In the genomic region with DNA sequence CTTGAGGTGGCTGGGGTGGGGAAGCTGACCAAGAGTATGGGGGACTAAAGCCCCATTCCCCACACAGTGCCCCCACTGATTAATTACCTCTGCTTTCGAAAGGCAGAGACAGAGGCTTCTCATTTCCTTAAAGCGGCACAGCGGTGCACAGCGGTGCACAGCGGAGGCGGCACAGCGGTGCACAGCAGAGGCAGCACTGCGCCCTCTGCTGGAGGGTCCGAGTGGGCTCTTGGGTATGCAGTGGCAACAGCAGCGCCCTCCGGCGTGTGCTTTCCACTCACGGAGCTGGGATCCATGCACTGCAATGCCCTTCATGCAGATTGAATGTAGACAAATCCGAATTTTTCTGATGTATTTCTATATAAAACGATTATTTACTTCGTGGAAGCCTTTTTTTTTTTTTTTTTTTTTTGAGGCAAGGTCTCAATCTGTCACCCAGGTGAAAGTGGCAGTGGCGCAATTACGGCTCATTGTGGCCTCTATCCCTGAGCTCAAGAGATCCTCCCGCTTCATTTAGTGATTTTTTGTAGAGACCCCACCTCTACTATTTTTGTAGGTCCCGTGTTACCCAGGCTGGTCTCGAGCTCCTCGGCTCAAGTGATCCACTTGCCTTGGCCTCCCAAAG, we compare ENCODE assay signal across 9 cellular contexts. TPM values are rescaled to one million over a fixed set of nuclear protein-coding genes. Genes with fewer than 3 reads are reported as not detected.
DNase-seq lines count a peak whose midpoint lies in the region; ATAC-seq and TF ChIP-seq lines count a peak whose summit lies in the region.
"Had no signal": no experiment of that assay in that cellular context is flagged by ENCODE, and none has a peak within 500 bp of the region (broad histone marks: within the 10 kb centered on the region; RNA-seq: fewer than 3 reads in every experiment).

No MANE protein-coding gene starts in this region.

- 30 to 40% (median 35%) methylated on average over 19 to 22 of the region's 22 CpGs for WGBS in heart left ventricle, 4 donors

- no peaks in the 10 kb centered on the region for H3K4me1 ChIP-seq in PC-3 (ENCODE audit: insufficient read depth, low read length)
- no peaks in the 10 kb centered on the region for H3K4me1 ChIP-seq in heart left ventricle
- H3K4me1 ChIP-seq: BLaER1 had no signal

- H4K20me1 ChIP-seq in PC-3 (ENCODE audit: low read length) = no peaks in the 10 kb centered on the region
- H4K20me1 ChIP-seq: BLaER1 had no signal

- no peaks in the 10 kb centered on the region for H3F3A ChIP-seq in PC-3 (ENCODE audit: low read length, unreplicated experiment)

- BruUV-seq in PC-3 (replicated peaks; lab: Mats Ljungman, UMichigan) = no TSS peak

- POLR2A ChIA-PET in PC-3 (lab: Charles Lee; ENCODE audit: unreplicated experiment) = no interaction called here

- TF ChIP-seq CTCF in PC-3 (conservative IDR thresholded peaks at IDR 0.05; ENCODE audit: low read depth, low read length) (peak; percentile 95), heart left ventricle (IDR thresholded peaks at IDR 0.05) (peak; percentile 29 to 59 (median 39))

- H3K9me3 ChIP-seq in PC-3 (ENCODE audit: low read length) (no peaks in the 10 kb centered on the region), heart left ventricle (no peaks in the 10 kb centered on the region)
- H3K9me3 ChIP-seq: BLaER1 had no signal

- H3K9me2 ChIP-seq in PC-3 (replicated peaks; ENCODE audit: low read length) = no peaks in the 10 kb centered on the region

- H3K4me2 ChIP-seq in PC-3 (ENCODE audit: low read length) = peak overlapping the region; percentile 74
- H3K4me2 ChIP-seq: BLaER1 had no signal

- no peaks in the 10 kb centered on the region for H3K79me2 ChIP-seq in PC-3 (ENCODE audit: low read length)

- intact Hi-C loops in PC-3 (cut with micrococcal nuclease) (no loop called here), heart left ventricle (cut with DNase I) (loop anchor here in 1 of 10 donors (5.0 kb wide), 1 partner anchor 689 kb away; no protein-coding TSS in a partner anchor)

- no peak overlapping the region for H3K27ac ChIP-seq in PC-3 (ENCODE audit: low read length)
- H3K27ac ChIP-seq in heart left ventricle = no peak overlapping the region
- H3K27ac ChIP-seq: BLaER1 had no signal

- TF ChIP-seq POLR2A in heart left ventricle (IDR thresholded peaks at IDR 0.05) = no peak

- peak overlapping the region; percentile 67 for H2AFZ ChIP-seq in PC-3 (ENCODE audit: low read length)

- H3K9ac ChIP-seq in PC-3 (ENCODE audit: low read length) = no peak overlapping the region
- H3K9ac ChIP-seq: BLaER1 had no signal

- DNase-seq in NCI-H748 (lab: John Stamatoyannopoulos, UW; ENCODE audit: unreplicated experiment) = peak; percentile 3
- DNase-seq in NCI-H748 treated with DMSO at 0.1 percent for 48 hours (lab: John Stamatoyannopoulos, UW) = no peak
- DNase-seq in PC-3 = peak; percentile 78
- DNase-seq in activated effector memory CD4-positive, alpha-beta T cell treated with Interleukin-2 at 50 U/mL for 16 hours = peak; percentile 44
- DNase-seq in heart left ventricle = peak; percentile 7 to 71 (median 31)
- peak; percentile 48 to 49 for DNase-seq in stimulated activated CD4-positive, alpha-beta T cell treated with anti-CD3 and anti-CD28 coated beads, Interleukin-15, amount 100 ng/mL, for 1 hour (ENCODE audit: low read depth in 1 of 2, low spot score in 1 of 2)
- DNase-seq in cortex of kidney (lab: John Stamatoyannopoulos, UW) = no peak

- CTCF ChIA-PET in PC-3 (lab: Charles Lee) = interaction anchor here (0.6 to 1.3 kb wide), 9 partner anchors 8 to 1015 kb away, joined by 3 to 12 read pairs (median 9); no protein-coding TSS in a partner anchor

- H3K27me3 ChIP-seq in PC-3 (ENCODE audit: low read length) (0 out of 2 replicates have a peak, but pooled peaks cover 6% of the 10 kb centered on the region), heart left ventricle (peaks cover 0 to 43% (median 3%) of the 10 kb centered on the region in 9 donors)

- H3K36me3 ChIP-seq in PC-3 (ENCODE audit: low read depth, low read length) (no peaks in the 10 kb centered on the region), heart left ventricle (no peaks in the 10 kb centered on the region)
- H3K36me3 ChIP-seq: BLaER1 had no signal

- peak overlapping the region; percentile 59; the same call in 1 of the 2 replicates for H3K4me3 ChIP-seq in PC-3 (ENCODE audit: low read length)
- H3K4me3 ChIP-seq in heart left ventricle = no peak overlapping the region
- H3K4me3 ChIP-seq: BLaER1 had no signal

- ATAC-seq in HG02870 (IDR thresholded peaks at IDR 0.05; ENCODE audit: unreplicated experiment) (peak; percentile 90), PC-3 (peak; percentile 99), heart left ventricle (peak in 3 of 4 donors; percentile 49 to 83 (median 60))

RNA-seq across cellular contexts. Expression of a gene that starts 19.7 kb away (rescaled TPM):
- total RNA-seq in PC-3 (2014; rRNA removed) = 63.1 and 73.9 TPM in 2 replicates
- total RNA-seq in heart left ventricle = 10 to 100 TPM in 2 of 9 donors, 1 to 10 TPM in 7; 1.8 to 21.9 (median 3.6) TPM
- 1 to 10 TPM; 1.7 to 3.7 TPM for polyA plus RNA-seq in heart left ventricle

Comparison
In these comparisons a context has a peak if more than half of its experiments do, and no peak if none do; other contexts are left out.
1. DNase-seq: peak in NCI-H748 (single experiment), PC-3 (single experiment), activated effector memory CD4-positive, alpha-beta T cell treated with Interleukin-2 at 50 U/mL for 16 hours (single experiment), heart left ventricle (5 of 5) and stimulated activated CD4-positive, alpha-beta T cell treated with anti-CD3 and anti-CD28 coated beads, Interleukin-15, amount 100 ng/mL, for 1 hour (2 of 2); none in NCI-H748 treated with DMSO at 0.1 percent for 48 hours (single experiment) and cortex of kidney (single experiment).
2. Peak in every context shown above with its lines, with median percentiles within 50 percentile points of each other: ATAC-seq.